Comparison of ENCODE assay signal across 10 cellular contexts in genomic region chr4:87497141-87497540, GRCh38. TPM values are rescaled to one million over a fixed set of nuclear protein-coding genes. Genes with fewer than 3 reads are reported as not detected.
DNase-seq lines count a peak whose midpoint lies in the region; ATAC-seq and TF ChIP-seq lines count a peak whose summit lies in the region.
"Had no signal": no experiment of that assay in that cellular context is flagged by ENCODE, and none has a peak within 500 bp of the region (broad histone marks: within the 10 kb centered on the region; RNA-seq: fewer than 3 reads in every experiment).

No MANE protein-coding gene starts in this region.

- H3K4me3 ChIP-seq in breast epithelium (no peak overlapping the region), OCI-LY7 (ENCODE audit: low read depth, low read length, poor library complexity, severe bottlenecking) (no peak overlapping the region), fibroblast of pulmonary artery (replicated peaks; ENCODE audit: low read depth, low read length) (no peak overlapping the region), thoracic aorta (no peak overlapping the region), neuronal stem cell (ENCODE audit: low read length in 2 of 2) (no peak overlapping the region)

- H4K91ac ChIP-seq in neuronal stem cell (ENCODE audit: low read depth, low read length, poor library complexity) = no peak overlapping the region

- TF ChIP-seq CTCF in MCF 10A (IDR thresholded peaks at IDR 0.05; ENCODE audit: unreplicated experiment) (peak; percentile 28), breast epithelium (IDR thresholded peaks at IDR 0.05) (no peak), OCI-LY7 (conservative IDR thresholded peaks at IDR 0.05; ENCODE audit: low read length) (peak; percentile 74), fibroblast of pulmonary artery (IDR thresholded peaks at IDR 0.05; ENCODE audit: low read length, missing control alignments) (peak; percentile 39), thoracic aorta (IDR thresholded peaks at IDR 0.05) (peak; percentile 15)

- no peak overlapping the region for H3K27ac Mint-ChIP-seq in MCF 10A (ENCODE audit: low read depth, unreplicated experiment)
- H3K27ac Mint-ChIP-seq: memory B cell had no signal

- no peak overlapping the region for H3K4me3 Mint-ChIP-seq in MCF 10A (ENCODE audit: unreplicated experiment)
- H3K4me3 Mint-ChIP-seq: memory B cell had no signal

- H2AFZ ChIP-seq in OCI-LY7 (ENCODE audit: low read length) (no peak overlapping the region), neuronal stem cell (ENCODE audit: low read length) (no peak overlapping the region)

- no TSS peak for BruUV-seq in MCF 10A (replicated peaks; lab: Mats Ljungman, UMichigan)
- no TSS peak for BruUV-seq in OCI-LY7 (replicated peaks; lab: Mats Ljungman, UMichigan)

- H3K79me1 ChIP-seq in neuronal stem cell (ENCODE audit: low read depth, low read length) = no peaks in the 10 kb centered on the region

- no peak overlapping the region for H3K4me2 ChIP-seq in OCI-LY7 (ENCODE audit: low read length)
- H3K4me2 ChIP-seq in neuronal stem cell (ENCODE audit: insufficient read depth, low read length, poor library complexity, severe bottlenecking) = no peak overlapping the region

- H3K14ac ChIP-seq in neuronal stem cell (ENCODE audit: low read length) = no peak overlapping the region

- H3K18ac ChIP-seq in neuronal stem cell (ENCODE audit: low read length) = no peak overlapping the region

- H2BK12ac ChIP-seq in neuronal stem cell (ENCODE audit: low read length) = no peak overlapping the region

- H3K4me1 ChIP-seq in breast epithelium (no peaks in the 10 kb centered on the region), OCI-LY7 (ENCODE audit: insufficient read depth, low read length, poor library complexity, severe bottlenecking) (no peaks in the 10 kb centered on the region), thoracic aorta (ENCODE audit: control insufficient read depth in 1 of 2, low read depth in 2 of 2) (peaks cover 23 to 70% of the 10 kb centered on the region in 2 donors), neuronal stem cell (ENCODE audit: control insufficient read depth in 2 of 2, insufficient read depth in 1 of 2, low read depth in 1 of 2, low read length in 2 of 2) (no peaks in the 10 kb centered on the region)

- H3K27ac ChIP-seq in breast epithelium (no peak overlapping the region), OCI-LY7 (ENCODE audit: low read depth, low read length, poor library complexity, severe bottlenecking) (no peak overlapping the region), thoracic aorta (peak overlapping the region in 1 of 2 donors; percentile 64), neuronal stem cell (replicated peaks; ENCODE audit: low read length) (no peak overlapping the region)

- no peaks in the 10 kb centered on the region for H3K4me1 Mint-ChIP-seq in MCF 10A (ENCODE audit: insufficient read depth, unreplicated experiment)

- H3K9ac ChIP-seq in neuronal stem cell (ENCODE audit: low read depth, low read length, poor library complexity) = no peak overlapping the region

- ATAC-seq in thoracic aorta (ENCODE audit: insufficient number of reproducible peaks, low FRiP score, low read depth) (no peak), HG02885 (IDR thresholded peaks at IDR 0.05; ENCODE audit: poor library complexity, unreplicated experiment) (no peak)

- H2AK5ac ChIP-seq in neuronal stem cell (ENCODE audit: low read depth, low read length) = no peak overlapping the region

- no peak overlapping the region for H4K8ac ChIP-seq in neuronal stem cell (ENCODE audit: low read depth, low read length)

- no peaks in the 10 kb centered on the region for H3K27me3 Mint-ChIP-seq in MCF 10A (ENCODE audit: insufficient read depth, unreplicated experiment)
- H3K27me3 Mint-ChIP-seq: memory B cell had no signal

- no peaks in the 10 kb centered on the region for H3K79me2 ChIP-seq in OCI-LY7 (ENCODE audit: insufficient read depth, low read depth, low read length)

- WGBS in neuronal stem cell (ENCODE audit: extremely low coverage in 2 of 2, insufficient read length in 2 of 2, insufficient replicate concordance in 1 of 2), 2 donors = no CpG with 5 or more reads among the region's 2 CpGs

- H3K27me3 ChIP-seq in breast epithelium (no peaks in the 10 kb centered on the region), thoracic aorta (replicated peaks; ENCODE audit: insufficient read depth) (no peaks in the 10 kb centered on the region), neuronal stem cell (ENCODE audit: control insufficient read depth in 3 of 3, insufficient read depth in 3 of 3, low read depth in 1 of 3, low read length in 3 of 3) (no peaks in the 10 kb centered on the region)

- no peak overlapping the region for H2BK5ac ChIP-seq in neuronal stem cell (ENCODE audit: low read length)

- no peak overlapping the region for H2BK15ac ChIP-seq in neuronal stem cell (ENCODE audit: low read length)

- no peaks in the 10 kb centered on the region for H3K36me3 Mint-ChIP-seq in MCF 10A (ENCODE audit: insufficient read depth, unreplicated experiment)
- H3K36me3 Mint-ChIP-seq: memory B cell had no signal

- H2BK120ac ChIP-seq in neuronal stem cell (ENCODE audit: low read depth, low read length) = no peak overlapping the region

- H3K9me2 ChIP-seq in OCI-LY7 (ENCODE audit: insufficient read depth, low read length) = no peaks in the 10 kb centered on the region

- H4K20me1 ChIP-seq in OCI-LY7 (ENCODE audit: insufficient read depth, low read length) = no peaks in the 10 kb centered on the region

- H3K36me3 ChIP-seq in breast epithelium (no peaks in the 10 kb centered on the region), OCI-LY7 (ENCODE audit: insufficient read depth, low read length) (no peaks in the 10 kb centered on the region), thoracic aorta (peaks cover 37% of the 10 kb centered on the region), neuronal stem cell (replicated peaks in 1 of 2; ENCODE audit: control insufficient read depth in 2 of 2, insufficient read depth in 2 of 2, low read length in 2 of 2) (no peaks in the 10 kb centered on the region)

- H3K9me3 ChIP-seq in breast epithelium (no peaks in the 10 kb centered on the region), OCI-LY7 (ENCODE audit: low read length) (no peaks in the 10 kb centered on the region), thoracic aorta (no peaks in the 10 kb centered on the region), neuronal stem cell (replicated peaks in 1 of 2; ENCODE audit: control insufficient read depth in 2 of 2, insufficient read depth in 1 of 2, low read depth in 1 of 2, low read length in 2 of 2) (no peaks in the 10 kb centered on the region)

- TF ChIP-seq POLR2A in breast epithelium (IDR thresholded peaks at IDR 0.05) = no peak

- peak; percentile 27 for DNase-seq in MCF 10A (ENCODE audit: unreplicated experiment)
- DNase-seq in breast epithelium (ENCODE audit: low spot score in 2 of 2) = no peak
- DNase-seq in OCI-LY7 (ENCODE audit: low spot score) = peak; percentile 4
- no peak for DNase-seq in fibroblast of pulmonary artery (ENCODE audit: low read depth)
- DNase-seq in thoracic aorta (ENCODE audit: low spot score) = no peak
- no peak for DNase-seq in NCI-H774 (lab: John Stamatoyannopoulos, UW)
- no peak for DNase-seq in neuronal stem cell (ENCODE audit: low spot score)
- DNase-seq: DMS79 had no signal

- CTCF ChIA-PET in MCF 10A (lab: Yijun Ruan, JAX) = interaction anchor here (1.0 kb wide), 1 partner anchor 44 kb away, joined by 3 read pairs; no protein-coding TSS in a partner anchor
- CTCF ChIA-PET in OCI-LY7 (lab: Charles Lee; ENCODE audit: unreplicated experiment) = no interaction called here

- peaks cover 6% of the 10 kb centered on the region for H3K9me3 Mint-ChIP-seq in MCF 10A (ENCODE audit: unreplicated experiment)
- H3K9me3 Mint-ChIP-seq: memory B cell had no signal

- intact Hi-C loops in MCF 10A (cut with micrococcal nuclease) = no loop called here
- intact Hi-C loops in breast epithelium (cut with DNase I; ENCODE audit: low total_unique reads) = no loop called here
- intact Hi-C loops in OCI-LY7 (cut with micrococcal nuclease; ENCODE audit: unreplicated experiment) = no loop called here

- POLR2A ChIA-PET in MCF 10A (lab: Yijun Ruan, JAX) = no interaction called here
- POLR2A ChIA-PET in OCI-LY7 (lab: Charles Lee) = interaction anchor here (0.6 kb wide), 1 partner anchor 590 kb away, joined by 3 read pairs; no protein-coding TSS in a partner anchor

- no peak overlapping the region for H3K4ac ChIP-seq in neuronal stem cell (ENCODE audit: low read length)

- H3K23ac ChIP-seq in neuronal stem cell (ENCODE audit: low read depth, low read length, poor library complexity) = no peak overlapping the region

RNA-seq across cellular contexts. Expression of gene SPARCL1, which starts 32.0 kb away (rescaled TPM):
- not detected in 2 replicates for total RNA-seq in MCF 10A (2022)
- total RNA-seq in breast epithelium = 100 to 1,000 TPM; 368 to 408 (median 371) TPM
- not detected in 2 replicates for total RNA-seq in OCI-LY7 (2014; rRNA removed; shearing (Covaris generic))
- total RNA-seq in OCI-LY7 (2022) = not detected in 2 replicates
- 1,000 to 10,000 TPM; 1,225 to 2,315 TPM for total RNA-seq in thoracic aorta
- 0.01 TPM for polyA plus RNA-seq in neuronal stem cell (2013, experiment 1 of 2)
- 0.08 TPM for polyA plus RNA-seq in neuronal stem cell (2013, experiment 2 of 2)

Comparison
In these comparisons a context has a peak if more than half of its experiments do, and no peak if none do; other contexts are left out.
1. DNase-seq: peak in MCF 10A (single experiment) and OCI-LY7 (single experiment); none in breast epithelium (0 of 2), fibroblast of pulmonary artery (single experiment), thoracic aorta (single experiment), NCI-H774 (single experiment) and neuronal stem cell (single experiment).
2. CTCF ChIP-seq: peak in MCF 10A (single experiment), OCI-LY7 (single experiment), fibroblast of pulmonary artery (single experiment) and thoracic aorta (single experiment); none in breast epithelium (0 of 3).
3. RNA of gene SPARCL1, which starts 32.0 kb away (total RNA-seq): 1,225 to 2,315 TPM in thoracic aorta and 368 to 408 TPM in breast epithelium; not detected in MCF 10A and not detected in OCI-LY7; every median in the first group is over 100 times any median in the second.